Comparison of ENCODE assay signal across 8 cellular contexts in the genomic region with DNA sequence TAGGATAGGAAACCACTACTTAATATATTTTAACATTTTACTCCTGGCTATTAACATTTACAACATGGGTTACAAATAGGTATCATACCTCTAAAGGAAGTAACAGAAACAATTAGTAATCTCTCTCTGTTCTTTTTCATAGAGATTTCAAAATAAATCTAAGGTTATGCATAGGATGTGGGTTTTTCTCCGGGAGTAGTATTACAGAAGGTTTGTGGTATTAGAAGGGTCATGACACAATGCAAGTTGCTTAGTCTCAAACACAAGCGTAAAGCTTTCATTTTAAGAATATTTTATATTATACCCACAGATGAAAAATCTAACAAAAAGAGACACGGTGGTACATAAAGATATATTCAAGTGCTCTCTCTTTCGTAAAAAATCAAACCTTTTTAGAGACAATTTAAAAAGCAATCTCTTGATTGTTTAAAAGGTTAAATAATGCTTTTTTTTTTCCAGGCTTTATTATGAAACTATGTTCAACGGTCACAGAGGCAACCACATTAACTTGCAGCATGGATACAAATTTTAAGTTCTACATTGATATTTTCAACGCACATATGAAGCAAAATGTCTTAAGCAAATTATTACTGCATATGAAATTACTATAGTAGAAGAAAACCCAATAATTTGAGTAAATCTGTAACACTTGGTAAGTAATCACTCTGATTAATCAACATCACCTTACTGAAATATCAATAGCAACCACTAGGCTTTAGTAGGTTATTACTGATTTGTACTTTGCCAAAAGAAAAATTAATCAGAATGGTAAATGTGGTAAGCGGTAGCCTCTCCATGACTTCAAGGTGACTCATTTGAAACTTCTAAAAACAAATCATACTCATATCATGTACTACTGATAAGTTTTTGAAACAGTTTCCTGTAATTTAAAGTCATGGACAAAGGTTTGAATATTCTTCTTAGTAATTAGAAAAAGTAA.
DNase-seq lines count a peak whose midpoint lies in the region; ATAC-seq, FAIRE-seq and TF ChIP-seq lines count a peak whose summit lies in the region.

No MANE protein-coding gene starts in this region.

- H3K79me2 ChIP-seq in DND-41 (ENCODE audit: insufficient read depth, low read length): no peaks in the 10 kb centered on the region

- H3K4me3 ChIP-seq in DND-41 (ENCODE audit: low read depth in 1 of 2, low read length in 2 of 2): peak overlapping the region in 1 of 2 experiments; percentile 26; a peak in 2 of 4 replicates
- H3K4me3 ChIP-seq in small intestine (ENCODE audit: low read depth in 1 of 2, low read length in 2 of 2): no peak overlapping the region

- peak; percentile 55 for TF ChIP-seq CTCF in DND-41 (IDR thresholded peaks at IDR 0.05; ENCODE audit: borderline replicate concordance, extremely low read depth, low read length, poor library complexity, severe bottlenecking)

- FAIRE-seq in small intestine (lab: Jason Lieb, UNC): peak; percentile 62

- H3K27ac ChIP-seq in DND-41 (ENCODE audit: low read length) (peak overlapping the region; percentile 84), small intestine (ENCODE audit: low read depth in 1 of 2, low read length in 1 of 2) (no peak overlapping the region)

- H3K9me3 ChIP-seq in DND-41 (ENCODE audit: insufficient read depth, low read length, severe bottlenecking) (peaks cover 3% of the 10 kb centered on the region), small intestine (ENCODE audit: control insufficient read depth, low read depth) (no peaks in the 10 kb centered on the region)

- ATAC-seq in DND-41 (ENCODE audit: insufficient read depth, low read depth) (peak; percentile 98), GM21360 (IDR thresholded peaks at IDR 0.05; ENCODE audit: unreplicated experiment) (peak; percentile 82), HG03521 (IDR thresholded peaks at IDR 0.05; ENCODE audit: unreplicated experiment) (peak; percentile 75)

- H3K9ac ChIP-seq in DND-41 (ENCODE audit: low read depth, low read length): peak overlapping the region; percentile 52

- no peaks in the 10 kb centered on the region for H4K20me1 ChIP-seq in DND-41 (ENCODE audit: insufficient read depth, low read length)

- no peak for DNase-seq in DND-41
- peak; percentile 94 for DNase-seq in amniotic epithelial cell (ENCODE audit: low read depth)
- peak; percentile 52 for DNase-seq in small intestine
- no peak for DNase-seq in GDM1 (lab: John Stamatoyannopoulos, UW)
- DNase-seq in NCI-H2029 (lab: John Stamatoyannopoulos, UW): no peak
- DNase-seq in stimulated activated CD4-positive, alpha-beta T cell treated with anti-CD3 and anti-CD28 coated beads, Interleukin-12 subunit alpha, Interleukin-12 subunit beta, amount 100 ng/mL, for 4 hours: no peak

- H3K27me3 ChIP-seq in DND-41 (ENCODE audit: insufficient read depth, low read length, poor library complexity) (no peaks in the 10 kb centered on the region), small intestine (ENCODE audit: control insufficient read depth in 2 of 2, insufficient read depth in 2 of 2, low read length in 2 of 2) (no peaks in the 10 kb centered on the region)

- peak overlapping the region; percentile 52 for H3K4me2 ChIP-seq in DND-41 (ENCODE audit: insufficient read depth, low read length)

- H3K4me1 ChIP-seq in DND-41 (ENCODE audit: insufficient read depth, low read length) (peaks cover 29% of the 10 kb centered on the region), small intestine (ENCODE audit: control insufficient read depth in 2 of 2, insufficient read depth in 1 of 2, low read depth in 1 of 2, low read length in 1 of 2) (no peaks in the 10 kb centered on the region)

- no peaks in the 10 kb centered on the region for H3K36me3 ChIP-seq in DND-41 (ENCODE audit: insufficient read depth, low read length)
- no peaks in the 10 kb centered on the region for H3K36me3 ChIP-seq in small intestine (ENCODE audit: control insufficient read depth in 2 of 2, insufficient read depth in 2 of 2, low read length in 2 of 2)

- WGBS in small intestine, 3 donors: 66 to 84% (median 68%) methylated on average over 7 of the region's 7 CpGs

- H2AFZ ChIP-seq in DND-41 (ENCODE audit: low read depth, low read length): peak overlapping the region; percentile 12

Comparison
In these comparisons a context has a peak if more than half of its experiments do, and no peak if none do; other contexts are left out.
1. DNase-seq: peak in amniotic epithelial cell (single experiment) and small intestine (single experiment); none in DND-41 (single experiment), GDM1 (single experiment), NCI-H2029 (single experiment) and stimulated activated CD4-positive, alpha-beta T cell treated with anti-CD3 and anti-CD28 coated beads, Interleukin-12 subunit alpha, Interleukin-12 subunit beta, amount 100 ng/mL, for 4 hours (single experiment).
2. Peak in every context shown above with its lines, with median percentiles within 50 percentile points of each other: ATAC-seq.